In the genomic region with DNA sequence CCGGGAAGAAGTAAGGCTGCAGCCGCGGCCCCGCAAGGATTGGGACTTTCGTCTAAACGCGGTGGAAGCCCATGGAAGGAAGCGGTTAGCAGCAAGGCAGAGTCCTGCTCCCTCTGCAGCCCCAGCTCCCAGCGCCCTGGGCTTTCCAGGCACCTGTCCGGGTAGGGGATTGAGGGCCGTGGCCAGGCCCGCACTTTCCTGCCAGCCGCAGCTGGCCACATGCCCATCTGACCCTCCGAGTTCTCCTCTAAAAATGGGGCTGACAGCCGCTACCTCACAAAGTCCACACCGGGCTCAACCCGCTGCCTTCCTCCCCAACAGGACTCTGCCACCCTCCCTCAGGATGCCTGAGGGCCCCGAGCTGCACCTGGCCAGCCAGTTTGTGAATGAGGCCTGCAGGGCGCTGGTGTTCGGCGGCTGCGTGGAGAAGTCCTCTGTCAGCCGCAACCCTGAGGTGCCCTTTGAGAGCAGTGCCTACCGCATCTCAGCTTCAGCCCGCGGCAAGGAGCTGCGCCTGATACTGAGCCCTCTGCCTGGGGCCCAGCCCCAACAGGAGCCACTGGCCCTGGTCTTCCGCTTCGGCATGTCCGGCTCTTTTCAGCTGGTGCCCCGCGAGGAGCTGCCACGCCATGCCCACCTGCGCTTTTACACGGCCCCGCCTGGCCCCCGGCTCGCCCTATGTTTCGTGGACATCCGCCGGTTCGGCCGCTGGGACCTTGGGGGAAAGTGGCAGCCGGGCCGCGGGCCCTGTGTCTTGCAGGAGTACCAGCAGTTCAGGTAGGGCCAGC, we compare ENCODE assay signal across 8 cellular contexts. TPM values are rescaled to one million over a fixed set of nuclear protein-coding genes. Genes with fewer than 3 reads are reported as not detected.
DNase-seq lines count a peak whose midpoint lies in the region; ATAC-seq and TF ChIP-seq lines count a peak whose summit lies in the region.

No MANE protein-coding gene starts in this region.

- H3K27me3 ChIP-seq in A673 (replicated peaks; ENCODE audit: insufficient read depth, low read depth, low read length, poor library complexity) (no peaks in the 10 kb centered on the region), breast epithelium (no peaks in the 10 kb centered on the region), liver (ENCODE audit: control insufficient read depth in 4 of 4, insufficient read depth in 4 of 4, low read length in 3 of 4) (no peaks in the 10 kb centered on the region), thyroid gland (no peaks in the 10 kb centered on the region)

- peak overlapping the region in 1 of 2 donors; percentile 26 for H3K9ac ChIP-seq in liver (ENCODE audit: low read depth in 1 of 2, low read length in 2 of 2)

- peaks cover 6% of the 10 kb centered on the region for H3K4me1 ChIP-seq in A673 (ENCODE audit: insufficient read depth, low read length, poor library complexity, severe bottlenecking)
- peaks cover 0 to 7% of the 10 kb centered on the region in 2 donors for H3K4me1 ChIP-seq in breast epithelium
- H3K4me1 ChIP-seq in liver (ENCODE audit: control insufficient read depth in 4 of 4, insufficient read depth in 4 of 4, low read length in 3 of 4), result peaks cover 5 to 27% (median 16%) of the 10 kb centered on the region in 4 donors
- H3K4me1 ChIP-seq in thyroid gland, result peaks cover 6 to 12% of the 10 kb centered on the region in 2 donors

- H3K36me3 ChIP-seq in A673 (ENCODE audit: insufficient read depth, low read length, poor library complexity, severe bottlenecking) (no peaks in the 10 kb centered on the region), breast epithelium (no peaks in the 10 kb centered on the region), liver (ENCODE audit: control insufficient read depth in 4 of 4, insufficient read depth in 3 of 4, low read depth in 1 of 4, low read length in 3 of 4) (peaks cover 0 to 4% (median 0%) of the 10 kb centered on the region in 4 donors), thyroid gland (no peaks in the 10 kb centered on the region)

- DNase-seq in A673 (ENCODE audit: low spot score) (peak; percentile 23), HFF-Myc (ENCODE audit: extremely low read depth, low read depth) (no peak), breast epithelium (ENCODE audit: low spot score in 2 of 2) (peak in 1 of 2 donors; percentile 60), thyroid gland (peak; percentile 36 to 43), midbrain (lab: John Stamatoyannopoulos, UW) (no peak)

- H3K4me3 ChIP-seq in A673 (ENCODE audit: low read depth, low read length, poor library complexity, severe bottlenecking) (peak overlapping the region; percentile 94), HFF-Myc (replicated peaks; ENCODE audit: low read depth, low read length) (peak overlapping the region; percentile 52), breast epithelium (peak overlapping the region; percentile 73 to 99 (median 80)), liver (ENCODE audit: low read depth in 1 of 3, low read length in 3 of 3) (peak overlapping the region; percentile 85 to 95 (median 90)), thyroid gland (replicated peaks in 1 of 3) (peak overlapping the region; percentile 60 to 89 (median 87))

- peak overlapping the region; percentile 74 for H3K27ac ChIP-seq in A673 (ENCODE audit: low read depth, low read length, poor library complexity, severe bottlenecking)
- peak overlapping the region; percentile 72 to 73 for H3K27ac ChIP-seq in breast epithelium
- H3K27ac ChIP-seq in liver (ENCODE audit: low read depth in 1 of 2, low read length in 2 of 2), result peak overlapping the region in 1 of 2 donors; percentile 62
- H3K27ac ChIP-seq in thyroid gland, result peak overlapping the region in 1 of 3 donors; percentile 35

- no peak for ATAC-seq in HG03469 (IDR thresholded peaks at IDR 0.05; ENCODE audit: unreplicated experiment)
- no peak for ATAC-seq in GM21717 (IDR thresholded peaks at IDR 0.05; ENCODE audit: unreplicated experiment)

- POLR2A ChIA-PET in A673 (lab: Charles Lee; ENCODE audit: low non-redundant PET), result no interaction called here

- no peak for TF ChIP-seq RAD21 in liver (IDR thresholded peaks at IDR 0.05)

- no peak for TF ChIP-seq POLR2A in breast epithelium (IDR thresholded peaks at IDR 0.05)
- TF ChIP-seq POLR2A in thyroid gland (IDR thresholded peaks at IDR 0.05), result no peak

- BruUV-seq in A673 (replicated peaks; lab: Mats Ljungman, UMichigan), result no TSS peak

- intact Hi-C loops in A673 (cut with micrococcal nuclease; ENCODE audit: unreplicated experiment) (no loop called here), breast epithelium (cut with DNase I; ENCODE audit: low total_unique reads) (no loop called here), thyroid gland (cut with DNase I) (no loop called here)

- TF ChIP-seq CTCF in A673 (conservative IDR thresholded peaks at IDR 0.05; ENCODE audit: low read depth, low read length) (no peak), HFF-Myc (IDR thresholded peaks at IDR 0.05; ENCODE audit: low read depth, low read length, missing control alignments) (no peak), breast epithelium (IDR thresholded peaks at IDR 0.05) (no peak), liver (IDR thresholded peaks at IDR 0.05; ENCODE audit: low read depth, low read length, missing input control) (no peak), thyroid gland (IDR thresholded peaks at IDR 0.05) (no peak)

- H3K9me3 ChIP-seq in A673 (ENCODE audit: low read depth, low read length, poor library complexity, severe bottlenecking) (no peaks in the 10 kb centered on the region), breast epithelium (no peaks in the 10 kb centered on the region), liver (ENCODE audit: control insufficient read depth in 4 of 4, low read length in 3 of 4) (no peaks in the 10 kb centered on the region), thyroid gland (no peaks in the 10 kb centered on the region)

- 44% methylated on average over 46 of the region's 46 CpGs for WGBS in liver
- 41 to 44% methylated on average over 25 to 38 of the region's 46 CpGs for WGBS in thyroid gland, 2 donors

- CTCF ChIA-PET in A673 (lab: Charles Lee), result no interaction called here

TF ChIP-seq in liver, 16 proteins besides CTCF, POLR2A, EP300 and RAD21:
- no peak for TF ChIP-seq GABPA (IDR thresholded peaks at IDR 0.05 in 1 of 2, conservative IDR thresholded peaks at IDR 0.05 in 1 of 2)
- TF ChIP-seq HNF4G (IDR thresholded peaks at IDR 0.05), result no peak
- TF ChIP-seq NR2F2 (IDR thresholded peaks at IDR 0.05), result no peak
- TF ChIP-seq YY1 (IDR thresholded peaks at IDR 0.05), result no peak
- no peak for TF ChIP-seq FOXA1 (IDR thresholded peaks at IDR 0.05)
- TF ChIP-seq, protein P1, sequence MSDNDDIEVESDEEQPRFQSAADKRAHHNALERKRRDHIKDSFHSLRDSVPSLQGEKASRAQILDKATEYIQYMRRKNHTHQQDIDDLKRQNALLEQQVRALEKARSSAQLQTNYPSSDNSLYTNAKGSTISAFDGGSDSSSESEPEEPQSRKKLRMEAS (IDR thresholded peaks at IDR 0.05), result no peak
- TF ChIP-seq, protein P2, sequence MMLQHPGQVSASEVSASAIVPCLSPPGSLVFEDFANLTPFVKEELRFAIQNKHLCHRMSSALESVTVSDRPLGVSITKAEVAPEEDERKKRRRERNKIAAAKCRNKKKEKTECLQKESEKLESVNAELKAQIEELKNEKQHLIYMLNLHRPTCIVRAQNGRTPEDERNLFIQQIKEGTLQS (IDR thresholded peaks at IDR 0.05), result no peak

RNA-seq across cellular contexts. Expression of a gene that starts 1.9 kb away (rescaled TPM):
- total RNA-seq in A673 (2021), result 3.8 and 11.1 TPM in 2 replicates
- total RNA-seq in breast epithelium, result 100 to 1,000 TPM in 1 of 3 donors, 10 to 100 TPM in 2; 23.4 to 101 (median 97.9) TPM
- 10 to 100 TPM in 1 of 2 donors, 1 to 10 TPM in 1; 5.3 to 25.8 TPM for total RNA-seq in liver
- 10 to 100 TPM; 11.2 to 23.8 TPM for polyA plus RNA-seq in liver
- 10 to 100 TPM; 25.2 to 71.9 (median 48.8) TPM for total RNA-seq in thyroid gland

RNA-seq across cellular contexts. Expression of a gene that starts 12.9 kb away (rescaled TPM):
- 109 and 126 TPM in 2 replicates for total RNA-seq in A673 (2021)
- total RNA-seq in breast epithelium, result 10 to 100 TPM; 61.6 to 66.6 (median 63.6) TPM
- 10 to 100 TPM; 21.2 to 28.3 TPM for total RNA-seq in liver
- polyA plus RNA-seq in liver, result 10 to 100 TPM; 46.2 to 56.0 TPM
- total RNA-seq in thyroid gland, result 10 to 100 TPM; 58.1 to 83.6 (median 61.1) TPM

RNA-seq across cellular contexts. Expression of a gene that starts 19.6 kb away (rescaled TPM):
- 169 and 205 TPM in 2 replicates for total RNA-seq in A673 (2021)
- 100 to 1,000 TPM; 112 to 259 (median 169) TPM for total RNA-seq in breast epithelium
- 100 to 1,000 TPM in 1 of 2 donors, 10 to 100 TPM in 1; 61.8 to 143 TPM for total RNA-seq in liver
- 10 to 100 TPM; 44.3 to 57.3 TPM for polyA plus RNA-seq in liver
- 100 to 1,000 TPM; 200 to 357 (median 226) TPM for total RNA-seq in thyroid gland

Comparison
In these comparisons a context has a peak if more than half of its experiments do, and no peak if none do; other contexts are left out.
1. DNase-seq: peak in A673 (single experiment) and thyroid gland (2 of 2); none in HFF-Myc (single experiment) and midbrain (single experiment).
2. Peak in every context shown above with its lines, with median percentiles within 50 percentile points of each other: H3K4me3 ChIP-seq.